Comparison of ENCODE assay signal across 9 cellular contexts in the genomic region with DNA sequence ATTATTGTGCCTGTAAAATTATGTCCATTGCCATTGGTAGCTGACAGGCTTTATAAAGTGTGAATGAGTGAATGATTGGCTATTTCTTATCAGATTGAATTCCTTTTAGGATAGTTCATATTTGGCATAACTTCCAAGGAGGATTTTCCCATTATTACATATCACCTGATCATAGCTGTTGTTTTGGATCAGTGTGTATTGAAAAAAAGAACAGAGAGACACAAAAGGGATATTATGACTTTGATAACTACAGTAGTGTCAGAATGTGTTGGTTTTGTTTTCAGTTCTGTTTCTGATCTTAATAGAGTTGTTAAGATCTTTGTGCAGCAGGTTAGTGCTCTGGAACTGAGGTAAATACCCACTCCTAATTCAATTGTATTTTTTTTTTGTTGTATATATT.
A peak's percentile ranks its signal among the peaks of the same experiment; 100 is the strongest.
DNase-seq lines count a peak whose midpoint lies in the region; ATAC-seq lines count a peak whose summit lies in the region.
"Had no signal": no experiment of that assay in that cellular context is flagged by ENCODE, and none has a peak within 500 bp of the region (broad histone marks: within the 10 kb centered on the region; RNA-seq: fewer than 3 reads in every experiment).

No MANE protein-coding gene starts in this region.

- no peak overlapping the region for H3K9ac ChIP-seq in trophoblast cell (ENCODE audit: low read length)

- H3K18ac ChIP-seq in trophoblast cell (ENCODE audit: low read length): no peak overlapping the region

- H3K4me3 ChIP-seq in trophoblast cell (ENCODE audit: low read depth, low read length): no peak overlapping the region
- no peak overlapping the region for H3K4me3 ChIP-seq in MG63
- H3K4me3 ChIP-seq: lung had no signal

- H3K4me2 ChIP-seq in trophoblast cell (ENCODE audit: low read length): no peak overlapping the region

- no peak overlapping the region for H4K8ac ChIP-seq in trophoblast cell (ENCODE audit: low read depth, low read length)

- H3K27ac ChIP-seq in trophoblast cell (ENCODE audit: low read depth, low read length): peak overlapping the region; percentile 63

- no peak overlapping the region for H2BK120ac ChIP-seq in trophoblast cell (ENCODE audit: insufficient read depth, low read length, poor library complexity)

- peaks cover 0 to 2% of the 10 kb centered on the region in 2 experiments for H3K36me3 ChIP-seq in trophoblast cell (ENCODE audit: control insufficient read depth in 1 of 2, insufficient read depth in 2 of 2, low read length in 2 of 2)
- no peaks in the 10 kb centered on the region for H3K36me3 ChIP-seq in MG63

- H3K9me3 ChIP-seq in trophoblast cell (ENCODE audit: insufficient read depth, low read depth, low read length): no peaks in the 10 kb centered on the region
- H3K9me3 ChIP-seq in MG63: no peaks in the 10 kb centered on the region

- H2BK5ac ChIP-seq in trophoblast cell (ENCODE audit: low read depth, low read length, poor library complexity): no peak overlapping the region

- H4K12ac ChIP-seq in trophoblast cell (ENCODE audit: low read depth, low read length): no peak overlapping the region

- H2AK5ac ChIP-seq in trophoblast cell (ENCODE audit: low read length): no peak overlapping the region

- DNase-seq in trophoblast cell (peak in 1 of 2 donors; percentile 56), NCI-H526 (lab: John Stamatoyannopoulos, UW) (no peak), MG63 (no peak)
- DNase-seq in stimulated activated CD4-positive, alpha-beta T cell treated with anti-CD3 and anti-CD28 coated beads, Interleukin-4, amount 100 ng/mL, for 1 hour: no peak
- DNase-seq: NCI-H187 had no signal

- peaks cover 4% of the 10 kb centered on the region for H3K79me2 ChIP-seq in trophoblast cell (ENCODE audit: control insufficient read depth, insufficient read depth, low read length, poor library complexity)

- H2BK12ac ChIP-seq in trophoblast cell (ENCODE audit: low read length): no peak overlapping the region

- no peak overlapping the region for H2AFZ ChIP-seq in trophoblast cell (ENCODE audit: insufficient read depth, low read length, poor library complexity)

- peaks cover 7 to 8% of the 10 kb centered on the region in 2 experiments for H3K4me1 ChIP-seq in trophoblast cell (ENCODE audit: control insufficient read depth in 1 of 2, insufficient read depth in 2 of 2, low read length in 2 of 2)

- no peak overlapping the region for H3K14ac ChIP-seq in trophoblast cell (ENCODE audit: low read length)

- H3K27me3 ChIP-seq in trophoblast cell (ENCODE audit: insufficient read depth, low read length) (no peaks in the 10 kb centered on the region), MG63 (no peaks in the 10 kb centered on the region)

- H3K23ac ChIP-seq in trophoblast cell (ENCODE audit: low read length): no peak overlapping the region

- peak overlapping the region; percentile 24 for H4K91ac ChIP-seq in trophoblast cell (ENCODE audit: low read depth, low read length)

- peak; percentile 76 for ATAC-seq in GM18861 (IDR thresholded peaks at IDR 0.05; ENCODE audit: unreplicated experiment)
- peak; percentile 76 for ATAC-seq in GM21576 (IDR thresholded peaks at IDR 0.05; ENCODE audit: unreplicated experiment)
- peak; percentile 70 for ATAC-seq in HG03460 (IDR thresholded peaks at IDR 0.05; ENCODE audit: unreplicated experiment)

- H3K79me1 ChIP-seq in trophoblast cell (ENCODE audit: low read length): peaks cover 11% of the 10 kb centered on the region

- H3K4ac ChIP-seq in trophoblast cell (ENCODE audit: low read depth, low read length): peak overlapping the region; percentile 55
